26 cellular contexts compared by ENCODE assay signal in the genomic region with DNA sequence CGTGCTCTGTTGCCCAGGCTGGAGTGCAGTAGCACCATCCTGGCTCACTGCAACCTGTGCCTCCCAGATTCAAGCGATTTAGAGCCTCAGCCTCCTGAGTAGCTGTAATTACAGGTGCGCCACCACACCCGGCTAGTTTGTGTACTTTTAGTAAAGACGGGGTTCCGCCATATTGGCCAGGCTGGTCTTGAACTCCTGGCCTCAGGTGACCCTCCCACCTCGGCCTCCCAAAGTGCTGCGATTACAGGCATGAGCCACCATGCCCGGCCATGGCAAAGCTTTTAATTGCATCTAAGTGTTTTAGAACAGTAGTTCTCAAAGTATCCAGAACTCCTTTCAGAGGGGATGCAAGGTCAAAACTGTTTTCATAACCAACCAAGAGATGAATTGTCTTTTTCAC.
"Had no signal": no experiment of that assay in that cellular context is flagged by ENCODE, and none has a peak within 500 bp of the region (broad histone marks: within the 10 kb centered on the region; RNA-seq: fewer than 3 reads in every experiment).

No MANE protein-coding gene starts in this region.

- H3K27me3 Mint-ChIP-seq: activated B cell treated with CpG ODN at 0.5 μM for 24 hours, naive B cell had no signal

- H3K4me3 ChIP-seq: adrenal gland, coronary artery, gastroesophageal sphincter, right atrium auricular region, thoracic aorta, vagina had no signal

- DNase-seq: activated B cell treated with CpG ODN at 0.5 μM for 24 hours; activated naive CD4-positive, alpha-beta T cell treated with anti-CD3 and anti-CD28 coated beads for 36 hours; activated naive CD8-positive, alpha-beta T cell treated with anti-CD3 and anti-CD28 coated beads for 36 hours; activated T-cell treated with anti-CD3 and anti-CD28 coated beads for 4 hours; activated T-cell treated with anti-CD3 and anti-CD28 coated beads, Interleukin-2, amount 50 U/mL, for 72 hours; adrenal gland; aorta; brain microvascular endothelial cell; effector memory CD8-positive, alpha-beta T cell; erythroblast; hippocampal formation; naive B cell; occipital lobe; stimulated activated CD4-positive, alpha-beta T cell treated with anti-CD3 and anti-CD28 coated beads, Interleukin-15, amount 100 ng/mL, for 24 hours; stimulated activated CD4-positive, alpha-beta T cell treated with anti-CD3 and anti-CD28 coated beads, Interleukin-2, amount 100 ng/mL, for 24 hours; stimulated activated naive CD8-positive, alpha-beta T cell treated with anti-CD3 and anti-CD28 coated beads, Interleukin-15, Interleukin-2, amounts not matched to agents 100 U/mL and 50 U/mL, for 24 hours had no signal

- H3K4me3 Mint-ChIP-seq: activated B cell treated with CpG ODN at 0.5 μM for 24 hours; activated naive CD4-positive, alpha-beta T cell treated with anti-CD3 and anti-CD28 coated beads for 36 hours; activated naive CD8-positive, alpha-beta T cell treated with anti-CD3 and anti-CD28 coated beads for 36 hours; activated T-cell treated with anti-CD3 and anti-CD28 coated beads, Interleukin-2, amount 50 U/mL, for 72 hours; effector memory CD8-positive, alpha-beta T cell; mesothelial cell of epicardium; neural crest cell; T-helper 2 cell treated with Interferon-gamma antibody and Interleukin-4, amounts not matched to agents 5 μg/mL and 100 μg/mL, for 36 hours; type B pancreatic cell had no signal

- H3K9me3 Mint-ChIP-seq: activated B cell treated with CpG ODN at 0.5 μM for 24 hours; activated naive CD4-positive, alpha-beta T cell treated with anti-CD3 and anti-CD28 coated beads for 36 hours; activated naive CD8-positive, alpha-beta T cell treated with anti-CD3 and anti-CD28 coated beads for 36 hours; activated T-cell treated with anti-CD3 and anti-CD28 coated beads, Interleukin-2, amount 50 U/mL, for 72 hours; effector memory CD8-positive, alpha-beta T cell; mesothelial cell of epicardium; naive B cell; neural crest cell; T-helper 2 cell treated with Interferon-gamma antibody and Interleukin-4, amounts not matched to agents 5 μg/mL and 100 μg/mL, for 36 hours; type B pancreatic cell had no signal

- FAIRE-seq: keratinocyte had no signal

- H3K9me3 ChIP-seq: adrenal gland, gastroesophageal sphincter, right atrium auricular region, thoracic aorta, vagina had no signal

- H3K36me3 Mint-ChIP-seq: activated naive CD8-positive, alpha-beta T cell treated with anti-CD3 and anti-CD28 coated beads for 36 hours; mesothelial cell of epicardium; naive B cell; type B pancreatic cell had no signal

- H3K27me3 ChIP-seq: adrenal gland, brain microvascular endothelial cell, right atrium auricular region, vagina had no signal

- H3K27ac ChIP-seq: adrenal gland, brain microvascular endothelial cell, coronary artery, gastroesophageal sphincter, right atrium auricular region, thoracic aorta, vagina had no signal

- H3K36me3 ChIP-seq: adrenal gland, brain microvascular endothelial cell, gastroesophageal sphincter, right atrium auricular region, thoracic aorta, vagina had no signal

- ATAC-seq: activated T-cell treated with anti-CD3 and anti-CD28 coated beads, Interleukin-2, amount 50 U/mL, for 72 hours; effector memory CD8-positive, alpha-beta T cell; gastroesophageal sphincter; stimulated activated naive CD8-positive, alpha-beta T cell treated with anti-CD3 and anti-CD28 coated beads, Interleukin-15, Interleukin-2, amounts not matched to agents 100 U/mL and 50 U/mL, for 24 hours had no signal

- H3K27ac Mint-ChIP-seq: activated naive CD4-positive, alpha-beta T cell treated with anti-CD3 and anti-CD28 coated beads for 36 hours; activated naive CD8-positive, alpha-beta T cell treated with anti-CD3 and anti-CD28 coated beads for 36 hours; activated T-cell treated with anti-CD3 and anti-CD28 coated beads, Interleukin-2, amount 50 U/mL, for 72 hours; effector memory CD8-positive, alpha-beta T cell; mesothelial cell of epicardium; T-helper 2 cell treated with Interferon-gamma antibody and Interleukin-4, amounts not matched to agents 5 μg/mL and 100 μg/mL, for 36 hours; type B pancreatic cell had no signal
